Comparison of ENCODE assay signal across 1 cellular context in the genomic region with DNA sequence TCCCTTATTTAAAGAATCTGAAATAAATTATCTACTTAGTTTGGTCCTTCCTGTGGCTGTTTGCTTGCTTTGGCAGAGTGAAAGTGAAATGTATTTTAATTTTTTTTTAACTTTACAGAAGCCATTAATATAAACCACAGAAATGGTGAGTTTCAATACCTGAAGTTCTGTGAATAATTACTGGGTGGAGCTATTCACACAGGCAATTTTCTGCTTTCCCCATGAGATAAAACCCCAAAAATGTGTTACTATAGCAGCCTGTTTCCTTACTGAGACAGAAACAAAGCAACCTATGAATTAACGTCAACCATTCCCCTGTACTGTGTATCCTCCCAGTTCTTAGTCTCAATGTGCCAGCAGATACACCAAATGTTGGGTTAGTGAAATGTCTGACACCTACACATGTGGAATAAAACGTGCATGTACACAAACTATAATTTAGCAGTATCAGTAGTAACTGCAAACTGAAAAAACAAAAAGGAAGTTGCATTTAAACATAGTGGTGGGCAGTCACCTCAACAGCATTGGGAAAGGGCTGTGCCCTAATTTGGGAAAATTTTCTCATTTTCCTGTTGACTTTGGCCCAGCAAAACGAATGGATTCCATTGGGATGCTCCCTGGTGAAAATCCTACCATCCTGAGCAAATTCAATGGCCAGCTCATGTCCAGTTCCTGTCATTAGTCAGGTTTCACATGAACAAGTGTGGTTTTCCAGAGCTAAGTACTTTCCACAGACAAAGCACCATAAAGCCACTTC.
TF ChIP-seq lines count a peak whose summit lies in the region.

No MANE protein-coding gene starts in this region.

TF ChIP-seq in HepG2, 621 proteins besides CTCF, POLR2A, EP300 and RAD21 (continued from another document):
- TF ChIP-seq, protein P1, sequence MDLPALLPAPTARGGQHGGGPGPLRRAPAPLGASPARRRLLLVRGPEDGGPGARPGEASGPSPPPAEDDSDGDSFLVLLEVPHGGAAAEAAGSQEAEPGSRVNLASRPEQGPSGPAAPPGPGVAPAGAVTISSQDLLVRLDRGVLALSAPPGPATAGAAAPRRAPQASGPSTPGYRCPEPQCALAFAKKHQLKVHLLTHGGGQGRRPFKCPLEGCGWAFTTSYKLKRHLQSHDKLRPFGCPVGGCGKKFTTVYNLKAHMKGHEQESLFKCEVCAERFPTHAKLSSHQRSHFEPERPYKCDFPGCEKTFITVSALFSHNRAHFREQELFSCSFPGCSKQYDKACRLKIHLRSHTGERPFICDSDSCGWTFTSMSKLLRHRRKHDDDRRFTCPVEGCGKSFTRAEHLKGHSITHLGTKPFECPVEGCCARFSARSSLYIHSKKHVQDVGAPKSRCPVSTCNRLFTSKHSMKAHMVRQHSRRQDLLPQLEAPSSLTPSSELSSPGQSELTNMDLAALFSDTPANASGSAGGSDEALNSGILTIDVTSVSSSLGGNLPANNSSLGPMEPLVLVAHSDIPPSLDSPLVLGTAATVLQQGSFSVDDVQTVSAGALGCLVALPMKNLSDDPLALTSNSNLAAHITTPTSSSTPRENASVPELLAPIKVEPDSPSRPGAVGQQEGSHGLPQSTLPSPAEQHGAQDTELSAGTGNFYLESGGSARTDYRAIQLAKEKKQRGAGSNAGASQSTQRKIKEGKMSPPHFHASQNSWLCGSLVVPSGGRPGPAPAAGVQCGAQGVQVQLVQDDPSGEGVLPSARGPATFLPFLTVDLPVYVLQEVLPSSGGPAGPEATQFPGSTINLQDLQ (CRISPR knock-in tag; IDR thresholded peaks at IDR 0.05) = no peak
- TF ChIP-seq, protein P2, sequence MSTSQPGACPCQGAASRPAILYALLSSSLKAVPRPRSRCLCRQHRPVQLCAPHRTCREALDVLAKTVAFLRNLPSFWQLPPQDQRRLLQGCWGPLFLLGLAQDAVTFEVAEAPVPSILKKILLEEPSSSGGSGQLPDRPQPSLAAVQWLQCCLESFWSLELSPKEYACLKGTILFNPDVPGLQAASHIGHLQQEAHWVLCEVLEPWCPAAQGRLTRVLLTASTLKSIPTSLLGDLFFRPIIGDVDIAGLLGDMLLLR (CRISPR knock-in tag; IDR thresholded peaks at IDR 0.05) = no peak
- no peak for TF ChIP-seq ZMYM3 (CRISPR knock-in tag; IDR thresholded peaks at IDR 0.05)
- TF ChIP-seq ZNF264 (CRISPR knock-in tag; IDR thresholded peaks at IDR 0.05) = no peak
- no peak for TF ChIP-seq ZNF883 (CRISPR knock-in tag; IDR thresholded peaks at IDR 0.05; ENCODE audit: not compliant biosample characterization)
- no peak for TF ChIP-seq DNMT1 (CRISPR knock-in tag; IDR thresholded peaks at IDR 0.05)
- TF ChIP-seq ZNF652 (CRISPR knock-in tag; IDR thresholded peaks at IDR 0.05; ENCODE audit: borderline replicate concordance, low read depth) = no peak
- no peak for TF ChIP-seq ZBTB42 (CRISPR knock-in tag; IDR thresholded peaks at IDR 0.05)
- no peak for TF ChIP-seq HDAC1 (CRISPR knock-in tag; IDR thresholded peaks at IDR 0.05)
